In genomic region chr16:85309656-85310587, GRCh38 we compare ENCODE assay signal across 8 cellular contexts.
DNase-seq lines count a peak whose midpoint lies in the region; ATAC-seq and TF ChIP-seq lines count a peak whose summit lies in the region.

No MANE protein-coding gene starts in this region.

- peaks cover 74% of the 10 kb centered on the region for H3K4me1 Mint-ChIP-seq in neural progenitor cell

- TF ChIP-seq CTCF in neural progenitor cell (IDR thresholded peaks at IDR 0.05) = no peak

- H3K27me3 Mint-ChIP-seq in neural progenitor cell (ENCODE audit: insufficient read depth, low read depth) = peaks cover 27% of the 10 kb centered on the region

- H3K36me3 Mint-ChIP-seq in neural progenitor cell = no peaks in the 10 kb centered on the region

- no peaks in the 10 kb centered on the region for H3K36me3 ChIP-seq in neural progenitor cell

- H4K20me1 ChIP-seq in neural progenitor cell (ENCODE audit: low read depth) = peaks cover 21% of the 10 kb centered on the region

- H2AFZ ChIP-seq in neural progenitor cell (replicated peaks) = no peak overlapping the region

- H3K27ac ChIP-seq in caudate nucleus (ENCODE audit: low read depth, low read length) (peak overlapping the region; percentile 98), neural progenitor cell (no peak overlapping the region)

- peaks cover 10% of the 10 kb centered on the region for H3F3A ChIP-seq in neural progenitor cell (ENCODE audit: low read depth)

- H3K4me3 ChIP-seq in neural progenitor cell = no peak overlapping the region

- peak; percentile 34 for ATAC-seq in GM21786 (IDR thresholded peaks at IDR 0.05; ENCODE audit: unreplicated experiment)
- no peak for ATAC-seq in HG03378 (IDR thresholded peaks at IDR 0.05; ENCODE audit: unreplicated experiment)
- no peak for ATAC-seq in GM19324 (IDR thresholded peaks at IDR 0.05; ENCODE audit: low FRiP score, unreplicated experiment)

- peak overlapping the region; percentile 53 for H3K4me2 ChIP-seq in neural progenitor cell

- DNase-seq in NCI-H748 (lab: John Stamatoyannopoulos, UW; ENCODE audit: unreplicated experiment) (peak; percentile 44), caudate nucleus (lab: John Stamatoyannopoulos, UW) (peak in 60 of 61 donors; percentile 28 to 98 (median 89)), neural progenitor cell (ENCODE audit: low spot score) (peak; percentile 74), DMS153 treated with DMSO at 0.1 percent for 48 hours (lab: John Stamatoyannopoulos, UW; ENCODE audit: unreplicated experiment) (no peak), SHP77 treated with DMSO at 0.1 percent for 48 hours (lab: John Stamatoyannopoulos, UW) (no peak)

- H3K9me3 Mint-ChIP-seq in neural progenitor cell = no peaks in the 10 kb centered on the region

- H3K4me1 ChIP-seq in neural progenitor cell = peaks cover 45% of the 10 kb centered on the region

- H3K79me2 ChIP-seq in neural progenitor cell (ENCODE audit: low read depth) = no peaks in the 10 kb centered on the region

- no peak overlapping the region for H3K27ac Mint-ChIP-seq in neural progenitor cell

- no peak overlapping the region for H3K4me3 Mint-ChIP-seq in neural progenitor cell

- H3K9me3 ChIP-seq in neural progenitor cell (ENCODE audit: low read depth) = no peaks in the 10 kb centered on the region

- peaks cover 20% of the 10 kb centered on the region for H3K27me3 ChIP-seq in neural progenitor cell

- no peak overlapping the region for H3K9ac ChIP-seq in neural progenitor cell

Comparison
In these comparisons a context has a peak if more than half of its experiments do, and no peak if none do; other contexts are left out.
1. DNase-seq: peak in NCI-H748 (single experiment), caudate nucleus (60 of 61) and neural progenitor cell (single experiment); none in DMS153 treated with DMSO at 0.1 percent for 48 hours (single experiment) and SHP77 treated with DMSO at 0.1 percent for 48 hours (single experiment).